ENCODE assay signal across 16 cellular contexts in genomic region chr4:137609693-137610450, GRCh38.
DNase-seq lines count a peak whose midpoint lies in the region; ATAC-seq and TF ChIP-seq lines count a peak whose summit lies in the region.
"Had no signal": no experiment of that assay in that cellular context is flagged by ENCODE, and none has a peak within 500 bp of the region (broad histone marks: within the 10 kb centered on the region; RNA-seq: fewer than 3 reads in every experiment).

No MANE protein-coding gene starts in this region.

- H3K9me3 ChIP-seq in ovary: no peaks in the 10 kb centered on the region

- intact Hi-C loops in ovary (cut with DNase I): no loop called here

- no peak for ATAC-seq in HG03432 (IDR thresholded peaks at IDR 0.05; ENCODE audit: unreplicated experiment)
- ATAC-seq: activated CD4-positive, alpha-beta T cell treated with anti-CD3 and anti-CD28 coated beads for 36 hours; K562 had no signal

- H3K4me3 ChIP-seq in AG09309 (ENCODE audit: control insufficient read depth, low read depth, low read length): peak overlapping the region; percentile 16
- peak overlapping the region; percentile 24 to 45 for H3K4me3 ChIP-seq in foreskin fibroblast (ENCODE audit: low read depth in 1 of 2, low read length in 2 of 2)
- peak overlapping the region; percentile 29 for H3K4me3 ChIP-seq in ovary
- H3K4me3 ChIP-seq: K562 had no signal

- no peak for TF ChIP-seq CTCF in AG09309 (IDR thresholded peaks at IDR 0.05; ENCODE audit: control insufficient read depth, insufficient read depth, low read depth, low read length, missing control alignments)
- no peak for TF ChIP-seq CTCF in foreskin fibroblast (IDR thresholded peaks at IDR 0.05; ENCODE audit: low read depth, low read length)
- no peak for TF ChIP-seq CTCF in ovary (IDR thresholded peaks at IDR 0.05)

- H3K4me1 ChIP-seq in ovary (ENCODE audit: insufficient read depth): no peaks in the 10 kb centered on the region

- H3K27me3 ChIP-seq in ovary: no peaks in the 10 kb centered on the region

- 6 to 10% (median 7%) methylated on average over 4 of the region's 4 CpGs for WGBS in ovary, 3 donors

- no peak overlapping the region for H3K27ac ChIP-seq in ovary
- H3K27ac ChIP-seq: C4-2B had no signal

- DNase-seq in AG09309 (ENCODE audit: low read depth): peak; percentile 21
- peak; percentile 16 to 26 for DNase-seq in foreskin fibroblast
- no peak for DNase-seq in ovary
- no peak for DNase-seq in CD1c-positive myeloid dendritic cell (ENCODE audit: extremely low spot score)
- DNase-seq in mucosa of gallbladder (ENCODE audit: low spot score): no peak
- DNase-seq in SIG-M5 (lab: John Stamatoyannopoulos, UW): no peak
- DNase-seq: activated CD4-positive, alpha-beta T cell treated with anti-CD3 and anti-CD28 coated beads for 36 hours; activated gamma-delta T cell; effector CD8-positive, alpha-beta T cell; NCI-H2171 treated with DMSO at 0.1 percent for 48 hours; SHP77 treated with DMSO at 0.1 percent for 48 hours; stimulated activated CD8-positive, alpha-beta memory T cell treated with anti-CD3 and anti-CD28 coated beads, Interleukin-4, amount 100 ng/mL, for 48 hours had no signal

- no peaks in the 10 kb centered on the region for H3K36me3 ChIP-seq in ovary

- no peak for TF ChIP-seq POLR2A in ovary (IDR thresholded peaks at IDR 0.05)

- no peak for TF ChIP-seq EP300 in ovary (IDR thresholded peaks at IDR 0.05)

TF ChIP-seq in PFSK-1, 5 proteins besides CTCF, POLR2A, EP300 and RAD21:
- TF ChIP-seq SIN3A (IDR thresholded peaks at IDR 0.05; ENCODE audit: borderline replicate concordance, insufficient read depth, low read length) (no peak), TAF1 (IDR thresholded peaks at IDR 0.05; ENCODE audit: borderline replicate concordance, insufficient read depth, low read length) (no peak), POLR2AphosphoS5 (IDR thresholded peaks at IDR 0.05; ENCODE audit: low read depth, low read length) (0 out of 2 replicates have a peak, but pooled peaks have one; percentile 56), FOXP2 (optimal IDR thresholded peaks at IDR 0.05; ENCODE audit: borderline replicate concordance, extremely low read depth, extremely low read length, insufficient read depth) (no peak), REST (IDR thresholded peaks at IDR 0.05; ENCODE audit: insufficient read depth in 1 of 2, low read depth in 2 of 2, low read length in 2 of 2) (no peak)

Comparison
In these comparisons a context has a peak if more than half of its experiments do, and no peak if none do; other contexts are left out.
1. DNase-seq: peak in AG09309 (single experiment) and foreskin fibroblast (2 of 2); none in ovary (0 of 5), CD1c-positive myeloid dendritic cell (single experiment), mucosa of gallbladder (single experiment) and SIG-M5 (single experiment).
2. Peak in every context shown above with its lines, with median percentiles within 50 percentile points of each other: H3K4me3 ChIP-seq.